Comparison of ENCODE assay signal across 1 cellular context in genomic region chr10:5546891-5547683, GRCh38.
TF ChIP-seq lines count a peak whose summit lies in the region.

No MANE protein-coding gene starts in this region.

TF ChIP-seq in K562, 482 proteins besides CTCF, POLR2A, EP300 and RAD21 (continued from another document):
- peak; percentile 37; the same call in 1 of the 2 replicates for TF ChIP-seq TCF3 (CRISPR knock-in tag; IDR thresholded peaks at IDR 0.05)
- TF ChIP-seq ZNF143 (CRISPR knock-in tag; IDR thresholded peaks at IDR 0.05), result 0 out of 2 replicates have a peak, but pooled peaks have one; percentile 32
- peak; percentile 26; the same call in 1 of the 2 replicates for TF ChIP-seq TFAP4 (CRISPR knock-in tag; IDR thresholded peaks at IDR 0.05; ENCODE audit: borderline replicate concordance)
- TF ChIP-seq RBM15 (IDR thresholded peaks at IDR 0.05; ENCODE audit: insufficient read depth, low read length), result no peak
- peak; percentile 57 for TF ChIP-seq CEBPG (CRISPR knock-in tag; IDR thresholded peaks at IDR 0.05)
- 0 out of 4 replicates have a peak, but pooled peaks of 1 of the 2 experiments have one; percentile 27 for TF ChIP-seq CEBPG (tag; conservative IDR thresholded peaks at IDR 0.05 in 1 of 2, IDR thresholded peaks at IDR 0.05 in 1 of 2)
- TF ChIP-seq KAT7 (CRISPR knock-in tag; IDR thresholded peaks at IDR 0.05; ENCODE audit: borderline replicate concordance), result peak; percentile 58; the same call in 1 of the 2 replicates
- TF ChIP-seq ZNF217 (CRISPR knock-in tag; IDR thresholded peaks at IDR 0.05), result no peak
- TF ChIP-seq EWSR1 (IDR thresholded peaks at IDR 0.05; ENCODE audit: borderline replicate concordance, low read depth, partially characterized antibody), result no peak
- 0 out of 2 replicates have a peak, but pooled peaks have one; percentile 18 for TF ChIP-seq ZNF592 (IDR thresholded peaks at IDR 0.05)
- no peak for TF ChIP-seq SNAPC5 (CRISPR knock-in tag; IDR thresholded peaks at IDR 0.05)
- TF ChIP-seq CEBPB (tag; IDR thresholded peaks at IDR 0.05), result peak; percentile 59
- TF ChIP-seq CBFA2T3 (IDR thresholded peaks at IDR 0.05), result 0 out of 2 replicates have a peak, but pooled peaks have one; percentile 18
